8 cellular contexts compared by ENCODE assay signal in genomic region chrX:54045563-54046228, GRCh38. TPM values are rescaled to one million over a fixed set of nuclear protein-coding genes. Genes with fewer than 3 reads are reported as not detected.
DNase-seq lines count a peak whose midpoint lies in the region; ATAC-seq and TF ChIP-seq lines count a peak whose summit lies in the region.

No MANE protein-coding gene starts in this region.

- H3K36me3 Mint-ChIP-seq in activated naive CD8-positive, alpha-beta T cell treated with anti-CD3 and anti-CD28 coated beads, Interleukin-2, amount 50 U/mL, for 24 hours (ENCODE audit: low read depth): peaks cover 7% of the 10 kb centered on the region
- peaks cover 3% of the 10 kb centered on the region for H3K36me3 Mint-ChIP-seq in neural crest cell (ENCODE audit: low read depth)

- no peak for TF ChIP-seq CTCF in neural crest cell (conservative IDR thresholded peaks at IDR 0.05)

- peak overlapping the region; percentile 92 for H3K27ac Mint-ChIP-seq in activated naive CD8-positive, alpha-beta T cell treated with anti-CD3 and anti-CD28 coated beads, Interleukin-2, amount 50 U/mL, for 24 hours
- no peak overlapping the region for H3K27ac Mint-ChIP-seq in neural crest cell (ENCODE audit: unreplicated experiment)

- H3K9me3 Mint-ChIP-seq in activated naive CD8-positive, alpha-beta T cell treated with anti-CD3 and anti-CD28 coated beads, Interleukin-2, amount 50 U/mL, for 24 hours: no peaks in the 10 kb centered on the region
- no peaks in the 10 kb centered on the region for H3K9me3 Mint-ChIP-seq in neural crest cell

- peaks cover 18% of the 10 kb centered on the region for H3K4me1 Mint-ChIP-seq in activated naive CD8-positive, alpha-beta T cell treated with anti-CD3 and anti-CD28 coated beads, Interleukin-2, amount 50 U/mL, for 24 hours
- H3K4me1 Mint-ChIP-seq in neural crest cell: peaks cover 23% of the 10 kb centered on the region

- H3K27me3 Mint-ChIP-seq in activated naive CD8-positive, alpha-beta T cell treated with anti-CD3 and anti-CD28 coated beads, Interleukin-2, amount 50 U/mL, for 24 hours: no peaks in the 10 kb centered on the region
- H3K27me3 Mint-ChIP-seq in neural crest cell (ENCODE audit: low read depth): no peaks in the 10 kb centered on the region

- H3K4me3 Mint-ChIP-seq in activated naive CD8-positive, alpha-beta T cell treated with anti-CD3 and anti-CD28 coated beads, Interleukin-2, amount 50 U/mL, for 24 hours: peak overlapping the region; percentile 96
- peak overlapping the region; percentile 99 for H3K4me3 Mint-ChIP-seq in neural crest cell

- no peak for ATAC-seq in activated naive CD8-positive, alpha-beta T cell treated with anti-CD3 and anti-CD28 coated beads, Interleukin-2, amount 50 U/mL, for 24 hours
- ATAC-seq in GM18868 (IDR thresholded peaks at IDR 0.05; ENCODE audit: unreplicated experiment): no peak

- DNase-seq in DMS53 (lab: John Stamatoyannopoulos, UW): peak; percentile 92
- DNase-seq in NCI-H146 (lab: John Stamatoyannopoulos, UW): peak; percentile 80
- no peak for DNase-seq in activated naive CD8-positive, alpha-beta T cell treated with anti-CD3 and anti-CD28 coated beads, Interleukin-2, amount 50 U/mL, for 24 hours
- no peak for DNase-seq in neural crest cell (ENCODE audit: low read depth, low spot score)
- DNase-seq in Ammon's horn (ENCODE audit: low spot score): no peak
- DNase-seq in globus pallidus (ENCODE audit: low spot score): no peak
- DNase-seq in activated CD4-positive, CD25-positive, alpha-beta regulatory T cell (lab: John Stamatoyannopoulos, UW): no peak

RNA-seq across cellular contexts. Expression of gene PHF8, which starts 1.4 kb away (rescaled TPM):
- total RNA-seq in neural crest cell: 38.1 and 38.3 TPM in 2 replicates

Comparison
In these comparisons a context has a peak if more than half of its experiments do, and no peak if none do; other contexts are left out.
1. DNase-seq: peak in DMS53 (single experiment) and NCI-H146 (single experiment); none in activated naive CD8-positive, alpha-beta T cell treated with anti-CD3 and anti-CD28 coated beads, Interleukin-2, amount 50 U/mL, for 24 hours (single experiment), neural crest cell (single experiment), Ammon's horn (single experiment), globus pallidus (single experiment) and activated CD4-positive, CD25-positive, alpha-beta regulatory T cell (0 of 4).